Comparison of ENCODE assay signal across 10 cellular contexts in genomic region chr2:196291873-196292800, GRCh38.
DNase-seq lines count a peak whose midpoint lies in the region; ATAC-seq and TF ChIP-seq lines count a peak whose summit lies in the region.
"Had no signal": no experiment of that assay in that cellular context is flagged by ENCODE, and none has a peak within 500 bp of the region (broad histone marks: within the 10 kb centered on the region; RNA-seq: fewer than 3 reads in every experiment).

No MANE protein-coding gene starts in this region.

- H3K4me3 ChIP-seq in SJSA1, result no peak overlapping the region
- no peak overlapping the region for H3K4me3 ChIP-seq in CD8-positive, alpha-beta T cell (ENCODE audit: low read depth, low read length)

- TF ChIP-seq CTCF in CD8-positive, alpha-beta T cell (IDR thresholded peaks at IDR 0.05), result no peak

- no peaks in the 10 kb centered on the region for H3K27me3 Mint-ChIP-seq in CD8-positive, alpha-beta T cell (ENCODE audit: low read depth)
- H3K27me3 Mint-ChIP-seq: activated naive CD8-positive, alpha-beta T cell treated with anti-CD3 and anti-CD28 coated beads, Interleukin-2, amount 50 U/mL, for 24 hours; stimulated activated naive CD8-positive, alpha-beta T cell treated with anti-CD3 and anti-CD28 coated beads, Interleukin-15, Interleukin-2, amounts not matched to agents 100 ng/mL and 50 ng/mL, for 24 hours had no signal

- H3K9me3 Mint-ChIP-seq in CD8-positive, alpha-beta T cell, result no peaks in the 10 kb centered on the region
- H3K9me3 Mint-ChIP-seq: activated naive CD8-positive, alpha-beta T cell treated with anti-CD3 and anti-CD28 coated beads, Interleukin-2, amount 50 U/mL, for 24 hours; stimulated activated naive CD8-positive, alpha-beta T cell treated with anti-CD3 and anti-CD28 coated beads, Interleukin-15, Interleukin-2, amounts not matched to agents 100 ng/mL and 50 ng/mL, for 24 hours had no signal

- no peaks in the 10 kb centered on the region for H3K36me3 ChIP-seq in SJSA1
- no peaks in the 10 kb centered on the region for H3K36me3 ChIP-seq in CD8-positive, alpha-beta T cell (ENCODE audit: insufficient read depth, low read length)

- ATAC-seq in HG02678 (IDR thresholded peaks at IDR 0.05; ENCODE audit: unreplicated experiment), result peak; percentile 42
- no peak for ATAC-seq in CD8-positive, alpha-beta T cell
- no peak for ATAC-seq in GM18868 (IDR thresholded peaks at IDR 0.05; ENCODE audit: unreplicated experiment)
- ATAC-seq: activated naive CD8-positive, alpha-beta T cell treated with anti-CD3 and anti-CD28 coated beads, Interleukin-2, amount 50 U/mL, for 24 hours had no signal

- POLR2A ChIA-PET in CD8-positive, alpha-beta T cell (lab: Charles Lee), result no interaction called here

- in situ Hi-C loops in G401 (cut with HindIII; ENCODE audit: low sequenced_read_pairs), result no loop called here

- no peak overlapping the region for H3K27ac Mint-ChIP-seq in CD8-positive, alpha-beta T cell
- H3K27ac Mint-ChIP-seq: activated naive CD8-positive, alpha-beta T cell treated with anti-CD3 and anti-CD28 coated beads, Interleukin-2, amount 50 U/mL, for 24 hours had no signal

- peaks cover 28% of the 10 kb centered on the region for H3K4me1 Mint-ChIP-seq in CD8-positive, alpha-beta T cell (ENCODE audit: low read depth)

- intact Hi-C loops in CD8-positive, alpha-beta T cell (cut with DNase I, micrococcal nuclease), result loop anchor here (5.0 to 10.0 kb wide), 3 partner anchors 35 to 353 kb away; no protein-coding TSS in a partner anchor

- no peaks in the 10 kb centered on the region for H3K36me3 Mint-ChIP-seq in CD8-positive, alpha-beta T cell

- no peaks in the 10 kb centered on the region for H3K27me3 ChIP-seq in SJSA1 (replicated peaks)
- no peaks in the 10 kb centered on the region for H3K27me3 ChIP-seq in CD8-positive, alpha-beta T cell (ENCODE audit: insufficient read depth, low read length)

- H3K4me1 ChIP-seq in SJSA1 (replicated peaks), result peaks cover 38% of the 10 kb centered on the region
- peaks cover 15% of the 10 kb centered on the region for H3K4me1 ChIP-seq in CD8-positive, alpha-beta T cell (ENCODE audit: insufficient read depth, low read length)

- no peak overlapping the region for H3K4me3 Mint-ChIP-seq in CD8-positive, alpha-beta T cell
- H3K4me3 Mint-ChIP-seq: activated naive CD8-positive, alpha-beta T cell treated with anti-CD3 and anti-CD28 coated beads, Interleukin-2, amount 50 U/mL, for 24 hours; stimulated activated naive CD8-positive, alpha-beta T cell treated with anti-CD3 and anti-CD28 coated beads, Interleukin-15, Interleukin-2, amounts not matched to agents 100 ng/mL and 50 ng/mL, for 24 hours had no signal

- CTCF ChIA-PET in CD8-positive, alpha-beta T cell (lab: Charles Lee), result interaction anchor here (0.8 to 1.5 kb wide), 4 partner anchors 8 to 214 kb away, joined by 3 to 9 read pairs (median 4); no protein-coding TSS in a partner anchor

- H3K27ac ChIP-seq in SJSA1, result no peak overlapping the region
- H3K27ac ChIP-seq in CD8-positive, alpha-beta T cell (ENCODE audit: low read depth, low read length), result no peak overlapping the region

- peak; percentile 65 for DNase-seq in G401 (ENCODE audit: low spot score)
- peak; percentile 53 to 65 for DNase-seq in SJSA1 (ENCODE audit: low read depth in 1 of 2, low spot score in 2 of 2)
- DNase-seq in left kidney (ENCODE audit: low read depth, low spot score), result peak; percentile 34
- no peak for DNase-seq in SHP77 treated with DMSO at 0.1 percent for 48 hours (lab: John Stamatoyannopoulos, UW)
- no peak for DNase-seq in CD8-positive, alpha-beta T cell
- no peak for DNase-seq in activated gamma-delta T cell treated with Interleukin-2 at 50 U/mL for 16 hours
- DNase-seq: activated naive CD8-positive, alpha-beta T cell treated with anti-CD3 and anti-CD28 coated beads, Interleukin-2, amount 50 U/mL, for 24 hours had no signal

- no peaks in the 10 kb centered on the region for H3K9me3 ChIP-seq in SJSA1 (replicated peaks)
- H3K9me3 ChIP-seq in CD8-positive, alpha-beta T cell (ENCODE audit: low read length), result no peaks in the 10 kb centered on the region

Comparison
In these comparisons a context has a peak if more than half of its experiments do, and no peak if none do; other contexts are left out.
1. DNase-seq: peak in G401 (single experiment), SJSA1 (2 of 2) and left kidney (single experiment); none in SHP77 treated with DMSO at 0.1 percent for 48 hours (single experiment), CD8-positive, alpha-beta T cell (0 of 7) and activated gamma-delta T cell treated with Interleukin-2 at 50 U/mL for 16 hours (single experiment).